Comparison of ENCODE assay signal across 34 cellular contexts in genomic region chr11:1272531-1272930, GRCh38. TPM values are rescaled to one million over a fixed set of nuclear protein-coding genes. Genes with fewer than 3 reads are reported as not detected.
"Had no signal": no experiment of that assay in that cellular context is flagged by ENCODE, and none has a peak within 500 bp of the region (broad histone marks: within the 10 kb centered on the region; RNA-seq: fewer than 3 reads in every experiment).

No MANE protein-coding gene starts in this region.

- H3K4me3 ChIP-seq: coronary artery, esophagus muscularis mucosa, gastroesophageal sphincter had no signal

- ATAC-seq: activated CD4-positive, CD25-positive, alpha-beta regulatory T cell treated with anti-CD3 and anti-CD28 coated beads, Interleukin-2, amount 50 U/mL, for 24 hours; activated CD8-positive, alpha-beta T cell treated with anti-CD3 and anti-CD28 coated beads for 36 hours; activated T-cell treated with anti-CD3 and anti-CD28 coated beads, Interleukin-2, amount 50 U/mL, for 4 hours; activated T-helper 17 cell treated with anti-CD3 and anti-CD28 coated beads, Interleukin-2, amount 50 U/mL, for 72 hours; effector memory CD8-positive, alpha-beta T cell; gastroesophageal sphincter; T-helper 17 cell had no signal

- H3K27me3 ChIP-seq: brain microvascular endothelial cell, esophagus muscularis mucosa, gastroesophageal sphincter had no signal

- H3K9me3 ChIP-seq: esophagus muscularis mucosa, gastroesophageal sphincter had no signal

- H3K4me1 Mint-ChIP-seq: activated B cell treated with CpG ODN at 0.5 μM for 24 hours; activated T-helper 17 cell treated with anti-CD3 and anti-CD28 coated beads, Interleukin-2, amount 50 U/mL, for 72 hours had no signal

- H3K27me3 Mint-ChIP-seq: activated B cell treated with CpG ODN at 0.5 μM for 24 hours; activated CD8-positive, alpha-beta T cell treated with anti-CD3 and anti-CD28 coated beads for 36 hours; activated naive CD8-positive, alpha-beta T cell; activated T-helper 17 cell treated with anti-CD3 and anti-CD28 coated beads, Interleukin-2, amount 50 U/mL, for 72 hours; dendritic cell treated with granulocyte-macrophage colony-stimulating factor and Interleukin-4, amounts not matched to agents 40 ng/mL and 50 ng/mL, for 4 days; effector memory CD8-positive, alpha-beta T cell; T-helper 17 cell had no signal

- H3K9me3 Mint-ChIP-seq: activated B cell treated with CpG ODN at 0.5 μM for 24 hours; activated CD8-positive, alpha-beta T cell treated with anti-CD3 and anti-CD28 coated beads for 36 hours; activated T-cell treated with anti-CD3 and anti-CD28 coated beads, Interleukin-2, amount 50 U/mL, for 4 hours; activated T-helper 17 cell treated with anti-CD3 and anti-CD28 coated beads, Interleukin-2, amount 50 U/mL, for 72 hours; effector memory CD8-positive, alpha-beta T cell; T-helper 2 cell treated with Interferon-gamma antibody and Interleukin-4, amounts not matched to agents 5 μg/mL and 100 μg/mL, for 36 hours had no signal

- H3K27ac ChIP-seq: brain microvascular endothelial cell, coronary artery, esophagus muscularis mucosa, gastroesophageal sphincter, WERI-Rb-1 had no signal

- DNase-seq: activated B cell treated with CpG ODN at 0.5 μM for 24 hours; activated CD4-positive, alpha-beta T cell treated with anti-CD3 and anti-CD28 coated beads for 48 hours; activated CD4-positive, alpha-beta T cell treated with anti-CD3 and anti-CD28 coated beads, Interleukin-2, amount 50 U/mL, for 1 hour; activated CD4-positive, alpha-beta T cell treated with anti-CD3 and anti-CD28 coated beads, Interleukin-2, amount 50 U/mL, for 48 hours; activated CD8-positive, alpha-beta memory T cell treated with anti-CD3 and anti-CD28 coated beads for 24 hours; activated CD8-positive, alpha-beta T cell treated with anti-CD3 and anti-CD28 coated beads for 36 hours; activated effector memory CD4-positive, alpha-beta T cell treated with Interleukin-2 at 50 U/mL for 16 hours; activated gamma-delta T cell treated with Interleukin-2 at 50 U/mL for 16 hours; activated naive CD4-positive, alpha-beta T cell treated with anti-CD3 and anti-CD28 coated beads, Interleukin-2, amount 50 U/mL, for 16 hours; activated naive CD4-positive, alpha-beta T cell treated with Interleukin-2 at 50 U/mL for 16 hours; activated T-cell treated with anti-CD3 and anti-CD28 coated beads, Interleukin-2, amount 50 U/mL, for 4 hours; amniotic stem cell; anterior cingulate cortex; brain microvascular endothelial cell; central memory CD4-positive, alpha-beta T cell; cerebellar nuclear complex; effector CD4-positive, alpha-beta T cell; effector memory CD8-positive, alpha-beta T cell; erythroblast; foreskin melanocyte; T-helper 1 cell; T-helper 17 cell; T1000; WERI-Rb-1 had no signal

- H3K27ac Mint-ChIP-seq: activated B cell treated with CpG ODN at 0.5 μM for 24 hours; activated CD8-positive, alpha-beta T cell treated with anti-CD3 and anti-CD28 coated beads for 36 hours; activated naive CD8-positive, alpha-beta T cell; activated T-helper 17 cell treated with anti-CD3 and anti-CD28 coated beads, Interleukin-2, amount 50 U/mL, for 72 hours; dendritic cell treated with granulocyte-macrophage colony-stimulating factor and Interleukin-4, amounts not matched to agents 40 ng/mL and 50 ng/mL, for 4 days; effector memory CD8-positive, alpha-beta T cell; T-helper 17 cell; T-helper 2 cell treated with Interferon-gamma antibody and Interleukin-4, amounts not matched to agents 5 μg/mL and 100 μg/mL, for 36 hours had no signal

- H3K4me3 Mint-ChIP-seq: activated B cell treated with CpG ODN at 0.5 μM for 24 hours; activated CD8-positive, alpha-beta T cell treated with anti-CD3 and anti-CD28 coated beads for 36 hours; activated naive CD8-positive, alpha-beta T cell; activated T-cell treated with anti-CD3 and anti-CD28 coated beads, Interleukin-2, amount 50 U/mL, for 4 hours; activated T-helper 17 cell treated with anti-CD3 and anti-CD28 coated beads, Interleukin-2, amount 50 U/mL, for 72 hours; dendritic cell treated with granulocyte-macrophage colony-stimulating factor and Interleukin-4, amounts not matched to agents 40 ng/mL and 50 ng/mL, for 4 days; effector memory CD8-positive, alpha-beta T cell; T-helper 17 cell; T-helper 2 cell treated with Interferon-gamma antibody and Interleukin-4, amounts not matched to agents 5 μg/mL and 100 μg/mL, for 36 hours had no signal

RNA-seq across cellular contexts. Expression of gene MUC5B, which starts 49.7 kb away (rescaled TPM):
- total RNA-seq: activated B cell treated with CpG ODN at 0.5 μM for 24 hours; activated CD8-positive, alpha-beta T cell treated with anti-CD3 and anti-CD28 coated beads for 36 hours; activated T-helper 17 cell treated with anti-CD3 and anti-CD28 coated beads, Interleukin-2, amount 50 U/mL, for 72 hours; astrocyte; glomerular endothelial cell; T-helper 17 cell had no signal
